ENCODE assay signal across 8 cellular contexts in genomic region chr2:108215794-108216211, GRCh38. TPM values are rescaled to one million over a fixed set of nuclear protein-coding genes. Genes with fewer than 3 reads are reported as not detected.
DNase-seq lines count a peak whose midpoint lies in the region; ATAC-seq and TF ChIP-seq lines count a peak whose summit lies in the region.

No MANE protein-coding gene starts in this region.

- H3K4me3 Mint-ChIP-seq in stimulated activated memory B cell treated with anti-CD40 and anti-IgM and Interleukin-4, amounts not matched to agents 10 μg/mL and 1 μg/mL and 100 μg/mL, for 72 hours = no peak overlapping the region
- no peak overlapping the region for H3K4me3 Mint-ChIP-seq in CD4-positive, alpha-beta T cell
- no peak overlapping the region for H3K4me3 Mint-ChIP-seq in activated naive CD4-positive, alpha-beta T cell treated with anti-CD3 and anti-CD28 coated beads for 36 hours

- intact Hi-C loops in CD4-positive, alpha-beta T cell (cut with DNase I, micrococcal nuclease) = no loop called here
- intact Hi-C loops in activated naive CD4-positive, alpha-beta T cell treated with anti-CD3 and anti-CD28 coated beads for 36 hours (cut with micrococcal nuclease) = no loop called here

- H3K36me3 Mint-ChIP-seq in stimulated activated memory B cell treated with anti-CD40 and anti-IgM and Interleukin-4, amounts not matched to agents 10 μg/mL and 1 μg/mL and 100 μg/mL, for 72 hours = no peaks in the 10 kb centered on the region
- H3K36me3 Mint-ChIP-seq in CD4-positive, alpha-beta T cell (ENCODE audit: low read depth) = no peaks in the 10 kb centered on the region
- H3K36me3 Mint-ChIP-seq in activated naive CD4-positive, alpha-beta T cell treated with anti-CD3 and anti-CD28 coated beads for 36 hours (ENCODE audit: low read depth) = no peaks in the 10 kb centered on the region

- no peaks in the 10 kb centered on the region for H3K4me1 Mint-ChIP-seq in stimulated activated memory B cell treated with anti-CD40 and anti-IgM and Interleukin-4, amounts not matched to agents 10 μg/mL and 1 μg/mL and 100 μg/mL, for 72 hours
- no peaks in the 10 kb centered on the region for H3K4me1 Mint-ChIP-seq in CD4-positive, alpha-beta T cell (ENCODE audit: low read depth)
- H3K4me1 Mint-ChIP-seq in activated naive CD4-positive, alpha-beta T cell treated with anti-CD3 and anti-CD28 coated beads for 36 hours (ENCODE audit: low read depth) = no peaks in the 10 kb centered on the region

- no peaks in the 10 kb centered on the region for H3K27me3 Mint-ChIP-seq in stimulated activated memory B cell treated with anti-CD40 and anti-IgM and Interleukin-4, amounts not matched to agents 10 μg/mL and 1 μg/mL and 100 μg/mL, for 72 hours
- peaks cover 6% of the 10 kb centered on the region for H3K27me3 Mint-ChIP-seq in CD4-positive, alpha-beta T cell
- H3K27me3 Mint-ChIP-seq in activated naive CD4-positive, alpha-beta T cell treated with anti-CD3 and anti-CD28 coated beads for 36 hours (ENCODE audit: low read depth) = peaks cover 1% of the 10 kb centered on the region

- ATAC-seq in stimulated activated memory B cell treated with anti-CD40 and anti-IgM and Interleukin-4, amounts not matched to agents 10 μg/mL and 1 μg/mL and 100 μg/mL, for 72 hours = no peak
- no peak for ATAC-seq in CD4-positive, alpha-beta T cell (ENCODE audit: poor library complexity)

- CTCF ChIA-PET in CD4-positive, alpha-beta T cell (lab: Charles Lee) = no interaction called here
- CTCF ChIA-PET in activated naive CD4-positive, alpha-beta T cell treated with anti-CD3 and anti-CD28 coated beads for 36 hours (lab: Charles Lee) = no interaction called here

- no peaks in the 10 kb centered on the region for H3K9me3 Mint-ChIP-seq in stimulated activated memory B cell treated with anti-CD40 and anti-IgM and Interleukin-4, amounts not matched to agents 10 μg/mL and 1 μg/mL and 100 μg/mL, for 72 hours
- H3K9me3 Mint-ChIP-seq in CD4-positive, alpha-beta T cell = peaks cover 2% of the 10 kb centered on the region
- H3K9me3 Mint-ChIP-seq in activated naive CD4-positive, alpha-beta T cell treated with anti-CD3 and anti-CD28 coated beads for 36 hours = no peaks in the 10 kb centered on the region

- POLR2A ChIA-PET in CD4-positive, alpha-beta T cell (lab: Charles Lee) = no interaction called here

- no peak for DNase-seq in GM10266 (ENCODE audit: extremely low spot score)
- peak; percentile 65 for DNase-seq in M059J (ENCODE audit: low read depth)
- peak; percentile 78 for DNase-seq in left kidney (ENCODE audit: low read depth, low spot score)
- DNase-seq in mesenteric fat pad (ENCODE audit: low spot score) = no peak
- DNase-seq in CD4-positive, alpha-beta T cell = no peak
- no peak for DNase-seq in activated naive CD4-positive, alpha-beta T cell treated with anti-CD3 and anti-CD28 coated beads for 36 hours

- H3K4me3 ChIP-seq in WI38 (ENCODE audit: low read depth, low read length) = no peak overlapping the region

- no peak overlapping the region for H3K27ac Mint-ChIP-seq in stimulated activated memory B cell treated with anti-CD40 and anti-IgM and Interleukin-4, amounts not matched to agents 10 μg/mL and 1 μg/mL and 100 μg/mL, for 72 hours
- no peak overlapping the region for H3K27ac Mint-ChIP-seq in CD4-positive, alpha-beta T cell
- no peak overlapping the region for H3K27ac Mint-ChIP-seq in activated naive CD4-positive, alpha-beta T cell treated with anti-CD3 and anti-CD28 coated beads for 36 hours

- no peaks in the 10 kb centered on the region for H3K9me3 ChIP-seq in CD4-positive, alpha-beta T cell (ENCODE audit: control insufficient read depth, low read length)

- no peaks in the 10 kb centered on the region for H3K27me3 ChIP-seq in CD4-positive, alpha-beta T cell (ENCODE audit: control insufficient read depth, insufficient read depth, low read length)

- H3K27ac ChIP-seq in CD4-positive, alpha-beta T cell (ENCODE audit: low read depth, low read length) = no peak overlapping the region

- TF ChIP-seq CTCF in GM10266 (IDR thresholded peaks at IDR 0.05; ENCODE audit: control insufficient read depth, insufficient read depth, low read depth, missing control alignments) = peak; percentile 11
- peak; percentile 17; the same call in 1 of the 2 replicates for TF ChIP-seq CTCF in WI38 (IDR thresholded peaks at IDR 0.05; ENCODE audit: low read depth, low read length)
- no peak for TF ChIP-seq CTCF in CD4-positive, alpha-beta T cell (IDR thresholded peaks at IDR 0.05)

RNA-seq across cellular contexts. Expression of gene SULT1C3, which starts 24.0 kb away (rescaled TPM):
- not detected in 2 replicates for total RNA-seq in M059J (2014; rRNA removed; shearing (Covaris generic))
- total RNA-seq in mesenteric fat pad = not detected
- total RNA-seq in CD4-positive, alpha-beta T cell = not detected
- not detected for total RNA-seq in activated naive CD4-positive, alpha-beta T cell treated with anti-CD3 and anti-CD28 coated beads for 36 hours

Comparison
In these comparisons a context has a peak if more than half of its experiments do, and no peak if none do; other contexts are left out.
1. DNase-seq: peak in M059J (single experiment) and left kidney (single experiment); none in GM10266 (single experiment), mesenteric fat pad (single experiment), CD4-positive, alpha-beta T cell (0 of 10) and activated naive CD4-positive, alpha-beta T cell treated with anti-CD3 and anti-CD28 coated beads for 36 hours (single experiment).